Comparison of ENCODE assay signal across 16 cellular contexts in genomic region chr12:122013136-122013535, GRCh38. TPM values are rescaled to one million over a fixed set of nuclear protein-coding genes. Genes with fewer than 3 reads are reported as not detected.
DNase-seq lines count a peak whose midpoint lies in the region; ATAC-seq and TF ChIP-seq lines count a peak whose summit lies in the region.
"Had no signal": no experiment of that assay in that cellular context is flagged by ENCODE, and none has a peak within 500 bp of the region (broad histone marks: within the 10 kb centered on the region; RNA-seq: fewer than 3 reads in every experiment).

No MANE protein-coding gene starts in this region.

- H3K27me3 Mint-ChIP-seq in activated CD8-positive, alpha-beta T cell treated with anti-CD3 and anti-CD28 coated beads for 36 hours: no peaks in the 10 kb centered on the region
- H3K27me3 Mint-ChIP-seq in activated CD8-positive, alpha-beta T cell treated with anti-CD3 and anti-CD28 coated beads, Interleukin-2, amount 10 ng/mL, durations not matched to agents 7 days and 5 days (ENCODE audit: low read depth): peaks cover 4% of the 10 kb centered on the region
- no peaks in the 10 kb centered on the region for H3K27me3 Mint-ChIP-seq in activated T-helper 17 cell treated with anti-CD3 and anti-CD28 coated beads, Interleukin-2, amount 50 U/mL, for 72 hours
- peaks cover 37% of the 10 kb centered on the region for H3K27me3 Mint-ChIP-seq in stimulated activated memory B cell treated with anti-CD40 and anti-IgM and Interleukin-4, amounts not matched to agents 10 μg/mL and 1 μg/mL and 100 μg/mL, for 72 hours
- H3K27me3 Mint-ChIP-seq: CD4-positive, alpha-beta T cell had no signal

- H3K9me3 Mint-ChIP-seq in activated CD8-positive, alpha-beta T cell treated with anti-CD3 and anti-CD28 coated beads for 36 hours: no peaks in the 10 kb centered on the region
- peaks cover 1% of the 10 kb centered on the region for H3K9me3 Mint-ChIP-seq in activated CD8-positive, alpha-beta T cell treated with anti-CD3 and anti-CD28 coated beads, Interleukin-2, amount 10 ng/mL, durations not matched to agents 7 days and 5 days (ENCODE audit: insufficient read depth)
- H3K9me3 Mint-ChIP-seq in activated T-helper 17 cell treated with anti-CD3 and anti-CD28 coated beads, Interleukin-2, amount 50 U/mL, for 72 hours: no peaks in the 10 kb centered on the region
- no peaks in the 10 kb centered on the region for H3K9me3 Mint-ChIP-seq in stimulated activated memory B cell treated with anti-CD40 and anti-IgM and Interleukin-4, amounts not matched to agents 10 μg/mL and 1 μg/mL and 100 μg/mL, for 72 hours
- H3K9me3 Mint-ChIP-seq: CD4-positive, alpha-beta T cell; IgD-negative memory B cell had no signal

- H3K9ac ChIP-seq in Karpas-422 (ENCODE audit: low read length): peak overlapping the region; percentile 66
- H3K9ac ChIP-seq: GM23248 had no signal

- peak overlapping the region; percentile 53 for H3K4me2 ChIP-seq in Karpas-422 (ENCODE audit: low read depth, low read length, poor library complexity, severe bottlenecking)

- H3K4me3 Mint-ChIP-seq in activated CD8-positive, alpha-beta T cell treated with anti-CD3 and anti-CD28 coated beads for 36 hours: no peak overlapping the region
- no peak overlapping the region for H3K4me3 Mint-ChIP-seq in activated CD8-positive, alpha-beta T cell treated with anti-CD3 and anti-CD28 coated beads, Interleukin-2, amount 10 ng/mL, durations not matched to agents 7 days and 5 days
- H3K4me3 Mint-ChIP-seq in activated T-helper 17 cell treated with anti-CD3 and anti-CD28 coated beads, Interleukin-2, amount 50 U/mL, for 72 hours: no peak overlapping the region
- no peak overlapping the region for H3K4me3 Mint-ChIP-seq in stimulated activated memory B cell treated with anti-CD40 and anti-IgM and Interleukin-4, amounts not matched to agents 10 μg/mL and 1 μg/mL and 100 μg/mL, for 72 hours
- H3K4me3 Mint-ChIP-seq: CD4-positive, alpha-beta T cell had no signal

- POLR2A ChIA-PET in activated CD8-positive, alpha-beta T cell treated with anti-CD3 and anti-CD28 coated beads for 36 hours (lab: Charles Lee): no interaction called here
- POLR2A ChIA-PET in activated CD8-positive, alpha-beta T cell treated with anti-CD3 and anti-CD28 coated beads, Interleukin-2, amount 10 ng/mL, durations not matched to agents 7 days and 5 days (lab: Charles Lee): no interaction called here

- no peaks in the 10 kb centered on the region for H3K9me2 ChIP-seq in Karpas-422 (replicated peaks; ENCODE audit: insufficient read depth, low read length)

- H2AFZ ChIP-seq in Karpas-422 (ENCODE audit: low read length): 0 out of 2 replicates have a peak overlapping the region, but pooled peaks have one; percentile 30
- H2AFZ ChIP-seq: GM23248 had no signal

- CTCF ChIA-PET in activated CD8-positive, alpha-beta T cell treated with anti-CD3 and anti-CD28 coated beads for 36 hours (lab: Charles Lee): interaction anchor here (1.0 to 1.1 kb wide), 2 partner anchors 96 to 152 kb away, joined by 3 read pairs; no protein-coding TSS in a partner anchor
- CTCF ChIA-PET in activated CD8-positive, alpha-beta T cell treated with anti-CD3 and anti-CD28 coated beads, Interleukin-2, amount 10 ng/mL, durations not matched to agents 7 days and 5 days (lab: Charles Lee): no interaction called here

- H3K27ac Mint-ChIP-seq in activated CD8-positive, alpha-beta T cell treated with anti-CD3 and anti-CD28 coated beads for 36 hours: no peak overlapping the region
- no peak overlapping the region for H3K27ac Mint-ChIP-seq in activated CD8-positive, alpha-beta T cell treated with anti-CD3 and anti-CD28 coated beads, Interleukin-2, amount 10 ng/mL, durations not matched to agents 7 days and 5 days
- no peak overlapping the region for H3K27ac Mint-ChIP-seq in activated T-helper 17 cell treated with anti-CD3 and anti-CD28 coated beads, Interleukin-2, amount 50 U/mL, for 72 hours
- no peak overlapping the region for H3K27ac Mint-ChIP-seq in stimulated activated memory B cell treated with anti-CD40 and anti-IgM and Interleukin-4, amounts not matched to agents 10 μg/mL and 1 μg/mL and 100 μg/mL, for 72 hours
- H3K27ac Mint-ChIP-seq: CD4-positive, alpha-beta T cell had no signal

- H3K27me3 ChIP-seq in Karpas-422 (ENCODE audit: low read length): no peaks in the 10 kb centered on the region

- H4K20me1 ChIP-seq in Karpas-422 (ENCODE audit: insufficient read depth, low read depth, low read length): no peaks in the 10 kb centered on the region

- H3K4me1 Mint-ChIP-seq in activated CD8-positive, alpha-beta T cell treated with anti-CD3 and anti-CD28 coated beads for 36 hours (ENCODE audit: low read depth): no peaks in the 10 kb centered on the region
- H3K4me1 Mint-ChIP-seq in activated CD8-positive, alpha-beta T cell treated with anti-CD3 and anti-CD28 coated beads, Interleukin-2, amount 10 ng/mL, durations not matched to agents 7 days and 5 days (ENCODE audit: low read depth): peaks cover 3% of the 10 kb centered on the region
- no peaks in the 10 kb centered on the region for H3K4me1 Mint-ChIP-seq in activated T-helper 17 cell treated with anti-CD3 and anti-CD28 coated beads, Interleukin-2, amount 50 U/mL, for 72 hours
- peaks cover 23% of the 10 kb centered on the region for H3K4me1 Mint-ChIP-seq in stimulated activated memory B cell treated with anti-CD40 and anti-IgM and Interleukin-4, amounts not matched to agents 10 μg/mL and 1 μg/mL and 100 μg/mL, for 72 hours

- no peaks in the 10 kb centered on the region for H3K36me3 Mint-ChIP-seq in activated CD8-positive, alpha-beta T cell treated with anti-CD3 and anti-CD28 coated beads for 36 hours (ENCODE audit: low read depth)
- H3K36me3 Mint-ChIP-seq in activated CD8-positive, alpha-beta T cell treated with anti-CD3 and anti-CD28 coated beads, Interleukin-2, amount 10 ng/mL, durations not matched to agents 7 days and 5 days (ENCODE audit: low read depth): no peaks in the 10 kb centered on the region
- H3K36me3 Mint-ChIP-seq in activated T-helper 17 cell treated with anti-CD3 and anti-CD28 coated beads, Interleukin-2, amount 50 U/mL, for 72 hours (ENCODE audit: low read depth): no peaks in the 10 kb centered on the region
- H3K36me3 Mint-ChIP-seq in stimulated activated memory B cell treated with anti-CD40 and anti-IgM and Interleukin-4, amounts not matched to agents 10 μg/mL and 1 μg/mL and 100 μg/mL, for 72 hours: no peaks in the 10 kb centered on the region
- H3K36me3 Mint-ChIP-seq: IgD-negative memory B cell had no signal

- ATAC-seq in activated CD8-positive, alpha-beta T cell treated with anti-CD3 and anti-CD28 coated beads for 36 hours: peak; percentile 45
- ATAC-seq in activated CD8-positive, alpha-beta T cell treated with anti-CD3 and anti-CD28 coated beads, Interleukin-2, amount 10 ng/mL, durations not matched to agents 7 days and 5 days: no peak
- ATAC-seq in activated T-helper 17 cell treated with anti-CD3 and anti-CD28 coated beads, Interleukin-2, amount 50 U/mL, for 72 hours (replicated peaks): peak; percentile 66
- ATAC-seq in GM19455 (IDR thresholded peaks at IDR 0.05; ENCODE audit: unreplicated experiment): no peak
- ATAC-seq in stimulated activated memory B cell treated with anti-CD40 and anti-IgM and Interleukin-4, amounts not matched to agents 10 μg/mL and 1 μg/mL and 100 μg/mL, for 72 hours: no peak

- intact Hi-C loops in activated CD8-positive, alpha-beta T cell treated with anti-CD3 and anti-CD28 coated beads for 36 hours (cut with micrococcal nuclease): no loop called here

- H3K36me3 ChIP-seq in Karpas-422 (ENCODE audit: insufficient read depth, low read length): no peaks in the 10 kb centered on the region

- TF ChIP-seq CTCF in activated CD8-positive, alpha-beta T cell treated with anti-CD3 and anti-CD28 coated beads for 36 hours (IDR thresholded peaks at IDR 0.05): no peak

- H3K4me3 ChIP-seq in Karpas-422 (ENCODE audit: low read length): peak overlapping the region; percentile 28; the same call in 1 of the 2 replicates
- H3K4me3 ChIP-seq: GM23248 had no signal

- peaks cover 53% of the 10 kb centered on the region for H3K4me1 ChIP-seq in Karpas-422 (ENCODE audit: low read length)

- no peaks in the 10 kb centered on the region for H3K9me3 ChIP-seq in Karpas-422 (ENCODE audit: low read length)

- H3K79me2 ChIP-seq in Karpas-422 (ENCODE audit: low read length): peaks cover 6% of the 10 kb centered on the region; the same call in 1 of the 2 replicates

- DNase-seq in activated CD8-positive, alpha-beta T cell treated with anti-CD3 and anti-CD28 coated beads for 36 hours: no peak
- no peak for DNase-seq in activated CD8-positive, alpha-beta T cell treated with anti-CD3 and anti-CD28 coated beads, Interleukin-2, amount 10 ng/mL, durations not matched to agents 7 days and 5 days
- DNase-seq in Karpas-422 (peak; percentile 49), NOMO-1 treated with dmso at 0.1 percent for 144 hours (lab: John Stamatoyannopoulos, UW; ENCODE audit: unreplicated experiment) (peak; percentile 74), occipital lobe (lab: John Stamatoyannopoulos, UW) (no peak)
- DNase-seq: CD4-positive, alpha-beta T cell; DMS79 treated with DMSO at 0.1 percent for 48 hours; GM23248; NCI-H1105 treated with DMSO at 0.1 percent for 48 hours; NCI-H187; NCI-H2171 treated with DMSO at 0.1 percent for 48 hours; NCI-H774 had no signal

- peak overlapping the region; percentile 99 for H3K27ac ChIP-seq in Karpas-422 (ENCODE audit: low read length)
- H3K27ac ChIP-seq: GM23248 had no signal

RNA-seq across cellular contexts. Expression of gene BCL7A, which starts 8.5 kb away (rescaled TPM):
- total RNA-seq in activated CD8-positive, alpha-beta T cell treated with anti-CD3 and anti-CD28 coated beads for 36 hours: 1 to 10 TPM; 6.7 to 7.3 TPM
- 1 to 10 TPM; 6.2 to 8.1 TPM for total RNA-seq in activated CD8-positive, alpha-beta T cell treated with anti-CD3 and anti-CD28 coated beads, Interleukin-2, amount 10 ng/mL, durations not matched to agents 7 days and 5 days
- 67.2 and 75.5 TPM in 2 replicates for total RNA-seq in Karpas-422 (2014; rRNA removed; shearing (Covaris generic); ENCODE audit: low replicate concordance)
- total RNA-seq in activated T-helper 17 cell treated with anti-CD3 and anti-CD28 coated beads, Interleukin-2, amount 50 U/mL, for 72 hours: 1 to 10 TPM in 1 of 2 donors, under 1 TPM in 1; 0.82 to 1.1 TPM
- 103 TPM for total RNA-seq in occipital lobe

Comparison
In these comparisons a context has a peak if more than half of its experiments do, and no peak if none do; other contexts are left out.
1. ATAC-seq: peak in activated CD8-positive, alpha-beta T cell treated with anti-CD3 and anti-CD28 coated beads for 36 hours (single experiment) and activated T-helper 17 cell treated with anti-CD3 and anti-CD28 coated beads, Interleukin-2, amount 50 U/mL, for 72 hours (single experiment); none in activated CD8-positive, alpha-beta T cell treated with anti-CD3 and anti-CD28 coated beads, Interleukin-2, amount 10 ng/mL, durations not matched to agents 7 days and 5 days (single experiment), GM19455 (single experiment) and stimulated activated memory B cell treated with anti-CD40 and anti-IgM and Interleukin-4, amounts not matched to agents 10 μg/mL and 1 μg/mL and 100 μg/mL, for 72 hours (single experiment).
2. DNase-seq: peak in Karpas-422 (single experiment) and NOMO-1 treated with dmso at 0.1 percent for 144 hours (single experiment); none in activated CD8-positive, alpha-beta T cell treated with anti-CD3 and anti-CD28 coated beads for 36 hours (single experiment), activated CD8-positive, alpha-beta T cell treated with anti-CD3 and anti-CD28 coated beads, Interleukin-2, amount 10 ng/mL, durations not matched to agents 7 days and 5 days (single experiment) and occipital lobe (single experiment).